In genomic region chr5:124658867-124659557, GRCh38 we compare ENCODE assay signal across 11 cellular contexts.
A peak's percentile ranks its signal among the peaks of the same experiment; 100 is the strongest.
DNase-seq lines count a peak whose midpoint lies in the region; ATAC-seq and TF ChIP-seq lines count a peak whose summit lies in the region.
"Had no signal": no experiment of that assay in that cellular context is flagged by ENCODE, and none has a peak within 500 bp of the region (broad histone marks: within the 10 kb centered on the region; RNA-seq: fewer than 3 reads in every experiment).

No MANE protein-coding gene starts in this region.

- TF ChIP-seq CTCF in BE2C (IDR thresholded peaks at IDR 0.05; ENCODE audit: low read depth, low read length) (no peak), WTC11 (IDR thresholded peaks at IDR 0.05) (no peak), osteoblast (IDR thresholded peaks at IDR 0.05; ENCODE audit: extremely low read depth, low read depth, low read length) (no peak)

- H3K18ac ChIP-seq in mesendoderm (ENCODE audit: low read length), result peak overlapping the region; percentile 90

- peak overlapping the region; percentile 15; the same call in 1 of the 2 replicates for H3K27ac Mint-ChIP-seq in WTC11

- no peak overlapping the region for H4K5ac ChIP-seq in mesendoderm (ENCODE audit: low read length)

- H3K27me3 Mint-ChIP-seq in WTC11 (ENCODE audit: low read depth), result peaks cover 13% of the 10 kb centered on the region

- no peaks in the 10 kb centered on the region for H3K27me3 ChIP-seq in BE2C
- no peaks in the 10 kb centered on the region for H3K27me3 ChIP-seq in mesendoderm (ENCODE audit: insufficient read depth, low read length, poor library complexity)
- H3K27me3 ChIP-seq in osteoblast (ENCODE audit: insufficient read depth, low read length), result no peaks in the 10 kb centered on the region

- peak overlapping the region; percentile 10 for H2BK15ac ChIP-seq in mesendoderm (replicated peaks; ENCODE audit: low read depth)

- peaks cover 82% of the 10 kb centered on the region for H3K4me1 ChIP-seq in BE2C
- peaks cover 47% of the 10 kb centered on the region for H3K4me1 ChIP-seq in mesendoderm (ENCODE audit: control insufficient read depth, low read depth, low read length)
- peaks cover 38% of the 10 kb centered on the region for H3K4me1 ChIP-seq in osteoblast (ENCODE audit: insufficient read depth, low read length)

- H3K9me3 Mint-ChIP-seq in WTC11, result no peaks in the 10 kb centered on the region

- H3K4me1 Mint-ChIP-seq in WTC11, result peaks cover 66% of the 10 kb centered on the region

- H3K9me3 ChIP-seq in BE2C (no peaks in the 10 kb centered on the region), osteoblast (ENCODE audit: low read depth, low read length) (no peaks in the 10 kb centered on the region)

- peak overlapping the region; percentile 34 for H3K23ac ChIP-seq in mesendoderm (ENCODE audit: low read length)

- no peaks in the 10 kb centered on the region for H4K20me1 ChIP-seq in osteoblast (ENCODE audit: insufficient read depth, low read length)

- peak overlapping the region; percentile 22 for H3K9ac ChIP-seq in mesendoderm (ENCODE audit: low read length)

- peak overlapping the region; percentile 61 for H3K56ac ChIP-seq in mesendoderm (ENCODE audit: low read length)

- no peak overlapping the region for H4K8ac ChIP-seq in mesendoderm (ENCODE audit: low read depth, low read length)

- no peak overlapping the region for H3K4ac ChIP-seq in mesendoderm (ENCODE audit: low read depth, low read length)

- H3K79me2 ChIP-seq in mesendoderm (ENCODE audit: control insufficient read depth, insufficient read depth, low read length), result peaks cover 33% of the 10 kb centered on the region
- H3K79me2 ChIP-seq in osteoblast (ENCODE audit: insufficient read depth, low read length), result no peaks in the 10 kb centered on the region

- H3K4me2 ChIP-seq in mesendoderm (ENCODE audit: low read length), result no peak overlapping the region
- no peak overlapping the region for H3K4me2 ChIP-seq in osteoblast (ENCODE audit: insufficient read depth, low read length)

- H3K4me3 ChIP-seq in BE2C (ENCODE audit: low read depth, low read length) (peak overlapping the region; percentile 15), mesendoderm (ENCODE audit: low read length) (no peak overlapping the region), osteoblast (ENCODE audit: insufficient read depth, low read length) (no peak overlapping the region)

- H3K4me3 Mint-ChIP-seq in WTC11, result no peak overlapping the region; the same call in 1 of the 2 replicates

- H2AK5ac ChIP-seq in mesendoderm (ENCODE audit: low read length), result no peak overlapping the region

- ATAC-seq in WTC11 (no peak), GM18909 (IDR thresholded peaks at IDR 0.05; ENCODE audit: poor library complexity, unreplicated experiment) (no peak)

- H2AFZ ChIP-seq in osteoblast (ENCODE audit: low read length), result no peak overlapping the region

- POLR2A ChIA-PET in WTC11 (lab: Charles Lee), result interaction anchor here (0.7 kb wide), 1 partner anchor 395 kb away, joined by 3 read pairs; no protein-coding TSS in a partner anchor

- H3K36me3 ChIP-seq in BE2C (no peaks in the 10 kb centered on the region), mesendoderm (ENCODE audit: control insufficient read depth, insufficient read depth, low read length) (no peaks in the 10 kb centered on the region), osteoblast (ENCODE audit: insufficient read depth, low read length) (no peaks in the 10 kb centered on the region)

- H3K79me1 ChIP-seq in mesendoderm (ENCODE audit: low read length), result peaks cover 33% of the 10 kb centered on the region

- CTCF ChIA-PET in WTC11 (lab: Charles Lee), result no interaction called here

- DNase-seq in BE2C, result peak; percentile 37
- peak; percentile 88 for DNase-seq in MV-4-11 (lab: John Stamatoyannopoulos, UW)
- no peak for DNase-seq in WTC11 (ENCODE audit: low spot score)
- DNase-seq in mesendoderm, result peak; percentile 59
- DNase-seq in GM19238 (ENCODE audit: insufficient read length, low spot score), result no peak
- DNase-seq in activated CD8-positive, alpha-beta memory T cell treated with anti-CD3 and anti-CD28 coated beads, Interleukin-2, amount 50 U/mL, for 4 hours, result no peak
- no peak for DNase-seq in osteoblast (ENCODE audit: insufficient read length, low spot score, missing footprints)
- DNase-seq: amniotic stem cell, C1 segment of cervical spinal cord, NCI-H2029 had no signal

- H3K27ac ChIP-seq in mesendoderm (ENCODE audit: low read depth, low read length) (no peak overlapping the region), osteoblast (ENCODE audit: low read depth, low read length) (no peak overlapping the region)

- H2BK5ac ChIP-seq in mesendoderm (ENCODE audit: low read length), result peak overlapping the region; percentile 49

- no CpG with 5 or more reads among the region's 6 CpGs for WGBS in mesendoderm (ENCODE audit: extremely low coverage, insufficient coverage, low lambda C conversion rate)

- H3K36me3 Mint-ChIP-seq in WTC11, result no peaks in the 10 kb centered on the region

- H2BK120ac ChIP-seq in mesendoderm (ENCODE audit: low read depth, low read length), result no peak overlapping the region

TF ChIP-seq in WTC11, 78 proteins besides CTCF, POLR2A, EP300 and RAD21:
- TF ChIP-seq ZBTB21 (CRISPR knock-in tag; IDR thresholded peaks at IDR 0.05; ENCODE audit: borderline replicate concordance) (no peak), ZNF121 (CRISPR knock-in tag; IDR thresholded peaks at IDR 0.05) (no peak), IRF2 (CRISPR knock-in tag; IDR thresholded peaks at IDR 0.05; ENCODE audit: borderline replicate concordance, low read depth) (no peak), CREB1 (CRISPR knock-in tag; IDR thresholded peaks at IDR 0.05) (no peak), OVOL2 (CRISPR knock-in tag; IDR thresholded peaks at IDR 0.05; ENCODE audit: borderline replicate concordance) (no peak)
- TF ChIP-seq, protein P1, sequence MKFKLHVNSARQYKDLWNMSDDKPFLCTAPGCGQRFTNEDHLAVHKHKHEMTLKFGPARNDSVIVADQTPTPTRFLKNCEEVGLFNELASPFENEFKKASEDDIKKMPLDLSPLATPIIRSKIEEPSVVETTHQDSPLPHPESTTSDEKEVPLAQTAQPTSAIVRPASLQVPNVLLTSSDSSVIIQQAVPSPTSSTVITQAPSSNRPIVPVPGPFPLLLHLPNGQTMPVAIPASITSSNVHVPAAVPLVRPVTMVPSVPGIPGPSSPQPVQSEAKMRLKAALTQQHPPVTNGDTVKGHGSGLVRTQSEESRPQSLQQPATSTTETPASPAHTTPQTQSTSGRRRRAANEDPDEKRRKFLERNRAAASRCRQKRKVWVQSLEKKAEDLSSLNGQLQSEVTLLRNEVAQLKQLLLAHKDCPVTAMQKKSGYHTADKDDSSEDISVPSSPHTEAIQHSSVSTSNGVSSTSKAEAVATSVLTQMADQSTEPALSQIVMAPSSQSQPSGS (CRISPR knock-in tag; IDR thresholded peaks at IDR 0.05; ENCODE audit: borderline replicate concordance, low read depth), result no peak
- TF ChIP-seq, protein P2, sequence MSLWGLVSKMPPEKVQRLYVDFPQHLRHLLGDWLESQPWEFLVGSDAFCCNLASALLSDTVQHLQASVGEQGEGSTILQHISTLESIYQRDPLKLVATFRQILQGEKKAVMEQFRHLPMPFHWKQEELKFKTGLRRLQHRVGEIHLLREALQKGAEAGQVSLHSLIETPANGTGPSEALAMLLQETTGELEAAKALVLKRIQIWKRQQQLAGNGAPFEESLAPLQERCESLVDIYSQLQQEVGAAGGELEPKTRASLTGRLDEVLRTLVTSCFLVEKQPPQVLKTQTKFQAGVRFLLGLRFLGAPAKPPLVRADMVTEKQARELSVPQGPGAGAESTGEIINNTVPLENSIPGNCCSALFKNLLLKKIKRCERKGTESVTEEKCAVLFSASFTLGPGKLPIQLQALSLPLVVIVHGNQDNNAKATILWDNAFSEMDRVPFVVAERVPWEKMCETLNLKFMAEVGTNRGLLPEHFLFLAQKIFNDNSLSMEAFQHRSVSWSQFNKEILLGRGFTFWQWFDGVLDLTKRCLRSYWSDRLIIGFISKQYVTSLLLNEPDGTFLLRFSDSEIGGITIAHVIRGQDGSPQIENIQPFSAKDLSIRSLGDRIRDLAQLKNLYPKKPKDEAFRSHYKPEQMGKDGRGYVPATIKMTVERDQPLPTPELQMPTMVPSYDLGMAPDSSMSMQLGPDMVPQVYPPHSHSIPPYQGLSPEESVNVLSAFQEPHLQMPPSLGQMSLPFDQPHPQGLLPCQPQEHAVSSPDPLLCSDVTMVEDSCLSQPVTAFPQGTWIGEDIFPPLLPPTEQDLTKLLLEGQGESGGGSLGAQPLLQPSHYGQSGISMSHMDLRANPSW (CRISPR knock-in tag; conservative IDR thresholded peaks at IDR 0.05; ENCODE audit: low read depth), result no peak

Comparison
In these comparisons a context has a peak if more than half of its experiments do, and no peak if none do; other contexts are left out.
1. DNase-seq: peak in BE2C (single experiment), MV-4-11 (single experiment) and mesendoderm (single experiment); none in WTC11 (single experiment), GM19238 (single experiment), activated CD8-positive, alpha-beta memory T cell treated with anti-CD3 and anti-CD28 coated beads, Interleukin-2, amount 50 U/mL, for 4 hours (single experiment) and osteoblast (single experiment).